ENCODE assay signal across 16 cellular contexts in genomic region chr9:9603345-9603744, GRCh38.
DNase-seq lines count a peak whose midpoint lies in the region; ATAC-seq and TF ChIP-seq lines count a peak whose summit lies in the region.
"Had no signal": no experiment of that assay in that cellular context is flagged by ENCODE, and none has a peak within 500 bp of the region (broad histone marks: within the 10 kb centered on the region; RNA-seq: fewer than 3 reads in every experiment).

No MANE protein-coding gene starts in this region.

- H3K4me3 Mint-ChIP-seq in WTC11, result no peak overlapping the region
- H3K4me3 Mint-ChIP-seq: B cell; CD4-positive, CD25-positive, alpha-beta regulatory T cell; CD8-positive, alpha-beta T cell; H9 had no signal

- peaks cover 25% of the 10 kb centered on the region for H3K4me1 Mint-ChIP-seq in WTC11
- H3K4me1 Mint-ChIP-seq: CD4-positive, CD25-positive, alpha-beta regulatory T cell had no signal

- H3K4me1 ChIP-seq in mucosa of descending colon (ENCODE audit: low read depth), result no peaks in the 10 kb centered on the region
- H3K4me1 ChIP-seq: BLaER1, Caco-2 had no signal

- CTCF ChIA-PET in WTC11 (lab: Charles Lee), result interaction anchor here (0.9 to 1.9 kb wide), 3 partner anchors 169 to 339 kb away, joined by 3 to 6 read pairs (median 4); no protein-coding TSS in a partner anchor

- POLR2A ChIA-PET in WTC11 (lab: Charles Lee), result no interaction called here

- no peaks in the 10 kb centered on the region for H3K9me3 Mint-ChIP-seq in WTC11
- H3K9me3 Mint-ChIP-seq: CD8-positive, alpha-beta T cell; H9 had no signal

- no peak overlapping the region for H3K4me3 ChIP-seq in mucosa of descending colon
- no peak overlapping the region for H3K4me3 ChIP-seq in foreskin fibroblast (ENCODE audit: low read depth in 1 of 2, low read length in 2 of 2)
- H3K4me3 ChIP-seq: BLaER1, GM23248 had no signal

- H3K36me3 ChIP-seq in mucosa of descending colon (ENCODE audit: low read depth), result no peaks in the 10 kb centered on the region
- H3K36me3 ChIP-seq: BLaER1 had no signal

- H3K36me3 Mint-ChIP-seq in WTC11, result no peaks in the 10 kb centered on the region
- H3K36me3 Mint-ChIP-seq: CD4-positive, CD25-positive, alpha-beta regulatory T cell; CD8-positive, alpha-beta T cell had no signal

- DNase-seq in DMS53 (lab: John Stamatoyannopoulos, UW), result peak; percentile 6
- DNase-seq in DMS53 treated with DMSO at 0.1 percent for 48 hours (lab: John Stamatoyannopoulos, UW; ENCODE audit: unreplicated experiment), result no peak
- no peak for DNase-seq in WTC11 (ENCODE audit: low spot score)
- no peak for DNase-seq in mucosa of descending colon
- DNase-seq in islet precursor cell, result no peak
- DNase-seq in foreskin fibroblast, result no peak
- DNase-seq: Caco-2; CD4-positive, CD25-positive, alpha-beta regulatory T cell; CD8-positive, alpha-beta T cell; DMS 273 treated with DMSO at 0.1 percent for 48 hours; DND-41; GM23248; H9 had no signal

- no peaks in the 10 kb centered on the region for H3K27me3 Mint-ChIP-seq in WTC11 (ENCODE audit: low read depth)
- H3K27me3 Mint-ChIP-seq: B cell; CD4-positive, CD25-positive, alpha-beta regulatory T cell had no signal

- intact Hi-C loops in mucosa of descending colon (cut with DNase I, micrococcal nuclease), result loop anchor here in 1 of 2 donors (10.0 kb wide), 1 partner anchor 341 kb away; no protein-coding TSS in a partner anchor

- no peak overlapping the region for H3K27ac Mint-ChIP-seq in WTC11
- H3K27ac Mint-ChIP-seq: B cell; CD4-positive, CD25-positive, alpha-beta regulatory T cell; CD8-positive, alpha-beta T cell; H9 had no signal

- no peaks in the 10 kb centered on the region for H3K9me3 ChIP-seq in mucosa of descending colon
- H3K9me3 ChIP-seq: BLaER1, Caco-2 had no signal

- TF ChIP-seq CTCF in WTC11 (IDR thresholded peaks at IDR 0.05) (no peak), mucosa of descending colon (IDR thresholded peaks at IDR 0.05) (no peak), foreskin fibroblast (IDR thresholded peaks at IDR 0.05; ENCODE audit: low read depth, low read length) (no peak)

- ATAC-seq in WTC11, result peak; percentile 55
- peak; percentile 23 for ATAC-seq in mucosa of descending colon
- ATAC-seq: CD8-positive, alpha-beta T cell; HCT116 had no signal

TF ChIP-seq in WTC11, 78 proteins besides CTCF, POLR2A, EP300 and RAD21:
- TF ChIP-seq, protein P1, sequence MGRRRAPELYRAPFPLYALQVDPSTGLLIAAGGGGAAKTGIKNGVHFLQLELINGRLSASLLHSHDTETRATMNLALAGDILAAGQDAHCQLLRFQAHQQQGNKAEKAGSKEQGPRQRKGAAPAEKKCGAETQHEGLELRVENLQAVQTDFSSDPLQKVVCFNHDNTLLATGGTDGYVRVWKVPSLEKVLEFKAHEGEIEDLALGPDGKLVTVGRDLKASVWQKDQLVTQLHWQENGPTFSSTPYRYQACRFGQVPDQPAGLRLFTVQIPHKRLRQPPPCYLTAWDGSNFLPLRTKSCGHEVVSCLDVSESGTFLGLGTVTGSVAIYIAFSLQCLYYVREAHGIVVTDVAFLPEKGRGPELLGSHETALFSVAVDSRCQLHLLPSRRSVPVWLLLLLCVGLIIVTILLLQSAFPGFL (CRISPR knock-in tag; IDR thresholded peaks at IDR 0.05; ENCODE audit: borderline replicate concordance), result no peak
- TF ChIP-seq FOXP1 (CRISPR knock-in tag; IDR thresholded peaks at IDR 0.05; ENCODE audit: borderline replicate concordance) (no peak), JUN (CRISPR knock-in tag; IDR thresholded peaks at IDR 0.05) (no peak), ESRRA (CRISPR knock-in tag; IDR thresholded peaks at IDR 0.05; ENCODE audit: borderline replicate concordance) (no peak), MXD4 (CRISPR knock-in tag; IDR thresholded peaks at IDR 0.05; ENCODE audit: borderline replicate concordance) (no peak), CBFB (CRISPR knock-in tag; IDR thresholded peaks at IDR 0.05; ENCODE audit: low read depth) (no peak), TEAD1 (CRISPR knock-in tag; IDR thresholded peaks at IDR 0.05) (no peak)
- TF ChIP-seq, protein P2, sequence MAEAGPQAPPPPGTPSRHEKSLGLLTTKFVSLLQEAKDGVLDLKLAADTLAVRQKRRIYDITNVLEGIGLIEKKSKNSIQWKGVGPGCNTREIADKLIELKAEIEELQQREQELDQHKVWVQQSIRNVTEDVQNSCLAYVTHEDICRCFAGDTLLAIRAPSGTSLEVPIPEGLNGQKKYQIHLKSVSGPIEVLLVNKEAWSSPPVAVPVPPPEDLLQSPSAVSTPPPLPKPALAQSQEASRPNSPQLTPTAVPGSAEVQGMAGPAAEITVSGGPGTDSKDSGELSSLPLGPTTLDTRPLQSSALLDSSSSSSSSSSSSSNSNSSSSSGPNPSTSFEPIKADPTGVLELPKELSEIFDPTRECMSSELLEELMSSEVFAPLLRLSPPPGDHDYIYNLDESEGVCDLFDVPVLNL (CRISPR knock-in tag; IDR thresholded peaks at IDR 0.05; ENCODE audit: borderline replicate concordance, low read depth), result no peak
- TF ChIP-seq, protein P3, sequence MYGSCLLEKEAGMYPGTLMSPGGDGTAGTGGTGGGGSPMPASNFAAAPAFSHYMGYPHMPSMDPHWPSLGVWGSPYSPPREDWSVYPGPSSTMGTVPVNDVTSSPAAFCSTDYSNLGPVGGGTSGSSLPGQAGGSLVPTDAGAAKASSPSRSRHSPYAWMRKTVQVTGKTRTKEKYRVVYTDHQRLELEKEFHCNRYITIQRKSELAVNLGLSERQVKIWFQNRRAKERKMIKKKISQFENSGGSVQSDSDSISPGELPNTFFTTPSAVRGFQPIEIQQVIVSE (CRISPR knock-in tag; IDR thresholded peaks at IDR 0.05; ENCODE audit: borderline replicate concordance), result no peak
